ENCODE assay signal across 1 cellular context in the genomic region with DNA sequence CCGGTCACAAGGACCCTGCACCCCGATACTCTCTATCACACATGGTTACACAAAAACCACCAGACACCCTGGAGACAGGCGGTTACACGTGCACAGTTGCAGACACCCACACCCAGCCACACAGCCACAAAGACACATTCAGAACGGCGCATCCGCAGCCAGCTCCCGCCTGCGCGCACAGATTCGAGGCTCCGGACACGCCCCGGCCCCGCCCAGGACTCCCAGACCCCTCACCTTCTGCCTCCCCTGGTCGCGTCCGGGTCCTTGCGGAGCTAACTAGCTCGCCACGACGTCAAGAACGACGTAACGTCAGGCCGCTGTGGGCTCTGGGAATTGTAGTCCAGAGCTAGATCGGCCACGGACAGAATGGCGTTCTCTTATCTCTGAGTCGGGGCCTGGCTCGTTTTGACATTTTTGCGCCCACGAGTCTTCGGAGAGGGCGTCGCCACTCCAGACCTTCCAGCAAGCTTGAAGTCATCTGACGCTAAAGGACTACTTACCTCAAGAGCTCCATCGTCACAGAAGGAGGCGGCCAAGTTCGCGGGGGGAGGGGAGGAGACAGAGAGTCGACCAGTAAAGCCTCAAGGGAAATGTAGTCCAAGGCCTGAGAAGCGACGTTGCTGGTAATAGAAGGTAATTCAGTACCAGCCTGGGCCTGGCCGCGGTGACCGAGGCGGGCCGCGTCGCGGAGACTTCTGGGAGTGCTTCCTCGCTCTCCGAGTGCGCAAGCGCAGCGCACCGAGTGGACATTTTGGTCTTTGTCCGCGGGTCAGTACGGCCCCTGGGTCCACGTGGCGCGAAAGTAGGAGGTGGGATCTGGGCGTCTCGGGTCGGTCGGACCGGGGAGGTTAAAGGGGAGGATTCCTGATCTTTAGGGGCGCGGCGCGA.
TF ChIP-seq lines count a peak whose summit lies in the region.

A gene (plus strand): TSS at position 719 of the 888 bp plus-strand sequence. CDS start 21,335 bp downstream, outside the sequence.
A gene (minus strand): TSS at position 278 of the 888 bp plus-strand sequence. CDS start 12,680 bp downstream, outside the sequence.

TF ChIP-seq in HepG2, 621 proteins besides CTCF, POLR2A, EP300 and RAD21 (continued from another document and continues in another):
- TF ChIP-seq, protein P1, sequence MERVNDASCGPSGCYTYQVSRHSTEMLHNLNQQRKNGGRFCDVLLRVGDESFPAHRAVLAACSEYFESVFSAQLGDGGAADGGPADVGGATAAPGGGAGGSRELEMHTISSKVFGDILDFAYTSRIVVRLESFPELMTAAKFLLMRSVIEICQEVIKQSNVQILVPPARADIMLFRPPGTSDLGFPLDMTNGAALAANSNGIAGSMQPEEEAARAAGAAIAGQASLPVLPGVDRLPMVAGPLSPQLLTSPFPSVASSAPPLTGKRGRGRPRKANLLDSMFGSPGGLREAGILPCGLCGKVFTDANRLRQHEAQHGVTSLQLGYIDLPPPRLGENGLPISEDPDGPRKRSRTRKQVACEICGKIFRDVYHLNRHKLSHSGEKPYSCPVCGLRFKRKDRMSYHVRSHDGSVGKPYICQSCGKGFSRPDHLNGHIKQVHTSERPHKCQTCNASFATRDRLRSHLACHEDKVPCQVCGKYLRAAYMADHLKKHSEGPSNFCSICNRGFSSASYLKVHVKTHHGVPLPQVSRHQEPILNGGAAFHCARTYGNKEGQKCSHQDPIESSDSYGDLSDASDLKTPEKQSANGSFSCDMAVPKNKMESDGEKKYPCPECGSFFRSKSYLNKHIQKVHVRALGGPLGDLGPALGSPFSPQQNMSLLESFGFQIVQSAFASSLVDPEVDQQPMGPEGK (CRISPR knock-in tag; IDR thresholded peaks at IDR 0.05): peak; percentile 64
- TF ChIP-seq ZNF383 (CRISPR knock-in tag; IDR thresholded peaks at IDR 0.05; ENCODE audit: borderline replicate concordance): 0 out of 2 replicates have a peak, but pooled peaks have one; percentile 81
- TF ChIP-seq, protein P2, sequence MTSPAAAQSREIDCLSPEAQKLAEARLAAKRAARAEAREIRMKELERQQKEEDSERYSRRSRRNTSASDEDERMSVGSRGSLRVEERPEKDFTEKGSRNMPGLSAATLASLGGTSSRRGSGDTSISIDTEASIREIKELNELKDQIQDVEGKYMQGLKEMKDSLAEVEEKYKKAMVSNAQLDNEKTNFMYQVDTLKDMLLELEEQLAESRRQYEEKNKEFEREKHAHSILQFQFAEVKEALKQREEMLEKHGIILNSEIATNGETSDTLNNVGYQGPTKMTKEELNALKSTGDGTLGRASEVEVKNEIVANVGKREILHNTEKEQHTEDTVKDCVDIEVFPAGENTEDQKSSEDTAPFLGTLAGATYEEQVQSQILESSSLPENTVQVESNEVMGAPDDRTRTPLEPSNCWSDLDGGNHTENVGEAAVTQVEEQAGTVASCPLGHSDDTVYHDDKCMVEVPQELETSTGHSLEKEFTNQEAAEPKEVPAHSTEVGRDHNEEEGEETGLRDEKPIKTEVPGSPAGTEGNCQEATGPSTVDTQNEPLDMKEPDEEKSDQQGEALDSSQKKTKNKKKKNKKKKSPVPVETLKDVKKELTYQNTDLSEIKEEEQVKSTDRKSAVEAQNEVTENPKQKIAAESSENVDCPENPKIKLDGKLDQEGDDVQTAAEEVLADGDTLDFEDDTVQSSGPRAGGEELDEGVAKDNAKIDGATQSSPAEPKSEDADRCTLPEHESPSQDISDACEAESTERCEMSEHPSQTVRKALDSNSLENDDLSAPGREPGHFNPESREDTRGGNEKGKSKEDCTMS (CRISPR knock-in tag; conservative IDR thresholded peaks at IDR 0.05): no peak
- TF ChIP-seq KLF12 (CRISPR knock-in tag; IDR thresholded peaks at IDR 0.05; ENCODE audit: borderline replicate concordance): peak; percentile 95; the same call in 1 of the 2 replicates
- no peak for TF ChIP-seq SMAD9 (CRISPR knock-in tag; IDR thresholded peaks at IDR 0.05)
- 0 out of 2 replicates have a peak, but pooled peaks have one; percentile 19 for TF ChIP-seq ZNF746 (CRISPR knock-in tag; IDR thresholded peaks at IDR 0.05)
- no peak for TF ChIP-seq ZNF737 (CRISPR knock-in tag; IDR thresholded peaks at IDR 0.05; ENCODE audit: borderline replicate concordance)
- no peak for TF ChIP-seq HHEX (CRISPR knock-in tag; IDR thresholded peaks at IDR 0.05)
- TF ChIP-seq, protein P3, sequence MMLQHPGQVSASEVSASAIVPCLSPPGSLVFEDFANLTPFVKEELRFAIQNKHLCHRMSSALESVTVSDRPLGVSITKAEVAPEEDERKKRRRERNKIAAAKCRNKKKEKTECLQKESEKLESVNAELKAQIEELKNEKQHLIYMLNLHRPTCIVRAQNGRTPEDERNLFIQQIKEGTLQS (CRISPR knock-in tag; IDR thresholded peaks at IDR 0.05): no peak
- TF ChIP-seq, protein P4, sequence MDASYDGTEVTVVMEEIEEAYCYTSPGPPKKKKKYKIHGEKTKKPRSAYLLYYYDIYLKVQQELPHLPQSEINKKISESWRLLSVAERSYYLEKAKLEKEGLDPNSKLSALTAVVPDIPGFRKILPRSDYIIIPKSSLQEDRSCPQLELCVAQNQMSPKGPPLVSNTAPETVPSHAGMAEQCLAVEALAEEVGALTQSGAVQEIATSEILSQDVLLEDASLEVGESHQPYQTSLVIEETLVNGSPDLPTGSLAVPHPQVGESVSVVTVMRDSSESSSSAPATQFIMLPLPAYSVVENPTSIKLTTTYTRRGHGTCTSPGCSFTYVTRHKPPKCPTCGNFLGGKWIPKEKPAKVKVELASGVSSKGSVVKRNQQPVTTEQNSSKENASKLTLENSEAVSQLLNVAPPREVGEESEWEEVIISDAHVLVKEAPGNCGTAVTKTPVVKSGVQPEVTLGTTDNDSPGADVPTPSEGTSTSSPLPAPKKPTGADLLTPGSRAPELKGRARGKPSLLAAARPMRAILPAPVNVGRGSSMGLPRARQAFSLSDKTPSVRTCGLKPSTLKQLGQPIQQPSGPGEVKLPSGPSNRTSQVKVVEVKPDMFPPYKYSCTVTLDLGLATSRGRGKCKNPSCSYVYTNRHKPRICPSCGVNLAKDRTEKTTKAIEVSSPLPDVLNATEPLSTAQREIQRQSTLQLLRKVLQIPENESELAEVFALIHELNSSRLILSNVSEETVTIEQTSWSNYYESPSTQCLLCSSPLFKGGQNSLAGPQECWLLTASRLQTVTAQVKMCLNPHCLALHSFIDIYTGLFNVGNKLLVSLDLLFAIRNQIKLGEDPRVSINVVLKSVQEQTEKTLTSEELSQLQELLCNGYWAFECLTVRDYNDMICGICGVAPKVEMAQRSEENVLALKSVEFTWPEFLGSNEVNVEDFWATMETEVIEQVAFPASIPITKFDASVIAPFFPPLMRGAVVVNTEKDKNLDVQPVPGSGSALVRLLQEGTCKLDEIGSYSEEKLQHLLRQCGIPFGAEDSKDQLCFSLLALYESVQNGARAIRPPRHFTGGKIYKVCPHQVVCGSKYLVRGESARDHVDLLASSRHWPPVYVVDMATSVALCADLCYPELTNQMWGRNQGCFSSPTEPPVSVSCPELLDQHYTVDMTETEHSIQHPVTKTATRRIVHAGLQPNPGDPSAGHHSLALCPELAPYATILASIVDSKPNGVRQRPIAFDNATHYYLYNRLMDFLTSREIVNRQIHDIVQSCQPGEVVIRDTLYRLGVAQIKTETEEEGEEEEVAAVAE (CRISPR knock-in tag; IDR thresholded peaks at IDR 0.05; ENCODE audit: borderline replicate concordance): no peak
- TF ChIP-seq ZNF230 (CRISPR knock-in tag; IDR thresholded peaks at IDR 0.05): no peak; the same call in none of the 2 replicates
- peak; percentile 75; the same call in 1 of the 2 replicates for TF ChIP-seq ZNF180 (CRISPR knock-in tag; IDR thresholded peaks at IDR 0.05; ENCODE audit: borderline replicate concordance, low read depth)
- TF ChIP-seq SNAI1 (CRISPR knock-in tag; IDR thresholded peaks at IDR 0.05; ENCODE audit: borderline replicate concordance): peak; percentile 86; the same call in 1 of the 2 replicates
- TF ChIP-seq KDM5A (IDR thresholded peaks at IDR 0.05; ENCODE audit: borderline replicate concordance, low read length): peak; percentile 86; the same call in 1 of the 2 replicates
- TF ChIP-seq, protein P5, sequence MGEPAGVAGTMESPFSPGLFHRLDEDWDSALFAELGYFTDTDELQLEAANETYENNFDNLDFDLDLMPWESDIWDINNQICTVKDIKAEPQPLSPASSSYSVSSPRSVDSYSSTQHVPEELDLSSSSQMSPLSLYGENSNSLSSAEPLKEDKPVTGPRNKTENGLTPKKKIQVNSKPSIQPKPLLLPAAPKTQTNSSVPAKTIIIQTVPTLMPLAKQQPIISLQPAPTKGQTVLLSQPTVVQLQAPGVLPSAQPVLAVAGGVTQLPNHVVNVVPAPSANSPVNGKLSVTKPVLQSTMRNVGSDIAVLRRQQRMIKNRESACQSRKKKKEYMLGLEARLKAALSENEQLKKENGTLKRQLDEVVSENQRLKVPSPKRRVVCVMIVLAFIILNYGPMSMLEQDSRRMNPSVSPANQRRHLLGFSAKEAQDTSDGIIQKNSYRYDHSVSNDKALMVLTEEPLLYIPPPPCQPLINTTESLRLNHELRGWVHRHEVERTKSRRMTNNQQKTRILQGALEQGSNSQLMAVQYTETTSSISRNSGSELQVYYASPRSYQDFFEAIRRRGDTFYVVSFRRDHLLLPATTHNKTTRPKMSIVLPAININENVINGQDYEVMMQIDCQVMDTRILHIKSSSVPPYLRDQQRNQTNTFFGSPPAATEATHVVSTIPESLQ (CRISPR knock-in tag; conservative IDR thresholded peaks at IDR 0.05): no peak
- TF ChIP-seq, protein P6, sequence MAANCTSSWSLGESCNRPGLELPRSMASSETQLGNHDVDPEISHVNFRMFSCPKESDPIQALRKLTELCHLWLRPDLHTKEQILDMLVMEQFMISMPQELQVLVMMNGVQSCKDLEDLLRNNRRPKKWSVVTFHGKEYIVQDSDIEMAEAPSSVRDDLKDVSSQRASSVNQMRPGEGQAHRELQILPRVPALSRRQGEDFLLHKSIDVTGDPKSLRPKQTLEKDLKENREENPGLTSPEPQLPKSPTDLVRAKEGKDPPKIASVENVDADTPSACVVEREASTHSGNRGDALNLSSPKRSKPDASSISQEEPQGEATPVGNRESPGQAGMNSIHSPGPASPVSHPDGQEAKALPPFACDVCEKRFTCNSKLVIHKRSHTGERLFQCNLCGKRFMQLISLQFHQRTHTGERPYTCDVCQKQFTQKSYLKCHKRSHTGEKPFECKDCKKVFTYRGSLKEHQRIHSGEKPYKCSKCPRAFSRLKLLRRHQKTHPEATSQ (CRISPR knock-in tag; IDR thresholded peaks at IDR 0.05; ENCODE audit: borderline replicate concordance): no peak
- TF ChIP-seq, protein P7, sequence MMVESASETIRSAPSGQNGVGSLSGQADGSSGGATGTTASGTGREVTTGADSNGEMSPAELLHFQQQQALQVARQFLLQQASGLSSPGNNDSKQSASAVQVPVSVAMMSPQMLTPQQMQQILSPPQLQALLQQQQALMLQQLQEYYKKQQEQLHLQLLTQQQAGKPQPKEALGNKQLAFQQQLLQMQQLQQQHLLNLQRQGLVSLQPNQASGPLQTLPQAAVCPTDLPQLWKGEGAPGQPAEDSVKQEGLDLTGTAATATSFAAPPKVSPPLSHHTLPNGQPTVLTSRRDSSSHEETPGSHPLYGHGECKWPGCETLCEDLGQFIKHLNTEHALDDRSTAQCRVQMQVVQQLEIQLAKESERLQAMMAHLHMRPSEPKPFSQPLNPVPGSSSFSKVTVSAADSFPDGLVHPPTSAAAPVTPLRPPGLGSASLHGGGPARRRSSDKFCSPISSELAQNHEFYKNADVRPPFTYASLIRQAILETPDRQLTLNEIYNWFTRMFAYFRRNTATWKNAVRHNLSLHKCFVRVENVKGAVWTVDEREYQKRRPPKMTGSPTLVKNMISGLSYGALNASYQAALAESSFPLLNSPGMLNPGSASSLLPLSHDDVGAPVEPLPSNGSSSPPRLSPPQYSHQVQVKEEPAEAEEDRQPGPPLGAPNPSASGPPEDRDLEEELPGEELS (CRISPR knock-in tag; IDR thresholded peaks at IDR 0.05): peak; percentile 47; the same call in 1 of the 2 replicates
- 0 out of 2 replicates have a peak, but pooled peaks have one; percentile 44 for TF ChIP-seq RFXANK (CRISPR knock-in tag; IDR thresholded peaks at IDR 0.05)
- TF ChIP-seq, protein P8, sequence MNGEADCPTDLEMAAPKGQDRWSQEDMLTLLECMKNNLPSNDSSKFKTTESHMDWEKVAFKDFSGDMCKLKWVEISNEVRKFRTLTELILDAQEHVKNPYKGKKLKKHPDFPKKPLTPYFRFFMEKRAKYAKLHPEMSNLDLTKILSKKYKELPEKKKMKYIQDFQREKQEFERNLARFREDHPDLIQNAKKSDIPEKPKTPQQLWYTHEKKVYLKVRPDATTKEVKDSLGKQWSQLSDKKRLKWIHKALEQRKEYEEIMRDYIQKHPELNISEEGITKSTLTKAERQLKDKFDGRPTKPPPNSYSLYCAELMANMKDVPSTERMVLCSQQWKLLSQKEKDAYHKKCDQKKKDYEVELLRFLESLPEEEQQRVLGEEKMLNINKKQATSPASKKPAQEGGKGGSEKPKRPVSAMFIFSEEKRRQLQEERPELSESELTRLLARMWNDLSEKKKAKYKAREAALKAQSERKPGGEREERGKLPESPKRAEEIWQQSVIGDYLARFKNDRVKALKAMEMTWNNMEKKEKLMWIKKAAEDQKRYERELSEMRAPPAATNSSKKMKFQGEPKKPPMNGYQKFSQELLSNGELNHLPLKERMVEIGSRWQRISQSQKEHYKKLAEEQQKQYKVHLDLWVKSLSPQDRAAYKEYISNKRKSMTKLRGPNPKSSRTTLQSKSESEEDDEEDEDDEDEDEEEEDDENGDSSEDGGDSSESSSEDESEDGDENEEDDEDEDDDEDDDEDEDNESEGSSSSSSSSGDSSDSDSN (CRISPR knock-in tag; IDR thresholded peaks at IDR 0.05): peak; percentile 68
- TF ChIP-seq, protein P9, sequence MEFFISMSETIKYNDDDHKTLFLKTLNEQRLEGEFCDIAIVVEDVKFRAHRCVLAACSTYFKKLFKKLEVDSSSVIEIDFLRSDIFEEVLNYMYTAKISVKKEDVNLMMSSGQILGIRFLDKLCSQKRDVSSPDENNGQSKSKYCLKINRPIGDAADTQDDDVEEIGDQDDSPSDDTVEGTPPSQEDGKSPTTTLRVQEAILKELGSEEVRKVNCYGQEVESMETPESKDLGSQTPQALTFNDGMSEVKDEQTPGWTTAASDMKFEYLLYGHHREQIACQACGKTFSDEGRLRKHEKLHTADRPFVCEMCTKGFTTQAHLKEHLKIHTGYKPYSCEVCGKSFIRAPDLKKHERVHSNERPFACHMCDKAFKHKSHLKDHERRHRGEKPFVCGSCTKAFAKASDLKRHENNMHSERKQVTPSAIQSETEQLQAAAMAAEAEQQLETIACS (CRISPR knock-in tag; IDR thresholded peaks at IDR 0.05): peak; percentile 37; the same call in 1 of the 2 replicates
- peak; percentile 58 for TF ChIP-seq MED1 (CRISPR knock-in tag; IDR thresholded peaks at IDR 0.05)
- TF ChIP-seq, protein P10, sequence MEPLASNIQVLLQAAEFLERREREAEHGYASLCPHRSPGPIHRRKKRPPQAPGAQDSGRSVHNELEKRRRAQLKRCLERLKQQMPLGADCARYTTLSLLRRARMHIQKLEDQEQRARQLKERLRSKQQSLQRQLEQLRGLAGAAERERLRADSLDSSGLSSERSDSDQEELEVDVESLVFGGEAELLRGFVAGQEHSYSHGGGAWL (CRISPR knock-in tag; IDR thresholded peaks at IDR 0.05): peak; percentile 2; the same call in 1 of the 2 replicates
- peak; percentile 56; the same call in 1 of the 2 replicates for TF ChIP-seq MEIS2 (CRISPR knock-in tag; IDR thresholded peaks at IDR 0.05)
- TF ChIP-seq ZNF274 (CRISPR knock-in tag; IDR thresholded peaks at IDR 0.05): 0 out of 2 replicates have a peak, but pooled peaks have one; percentile 59
- TF ChIP-seq, protein P11, sequence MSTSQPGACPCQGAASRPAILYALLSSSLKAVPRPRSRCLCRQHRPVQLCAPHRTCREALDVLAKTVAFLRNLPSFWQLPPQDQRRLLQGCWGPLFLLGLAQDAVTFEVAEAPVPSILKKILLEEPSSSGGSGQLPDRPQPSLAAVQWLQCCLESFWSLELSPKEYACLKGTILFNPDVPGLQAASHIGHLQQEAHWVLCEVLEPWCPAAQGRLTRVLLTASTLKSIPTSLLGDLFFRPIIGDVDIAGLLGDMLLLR (CRISPR knock-in tag; IDR thresholded peaks at IDR 0.05): peak; percentile 76; the same call in 1 of the 2 replicates
- TF ChIP-seq ZNF772 (CRISPR knock-in tag; IDR thresholded peaks at IDR 0.05): 0 out of 2 replicates have a peak, but pooled peaks have one; percentile 67
- TF ChIP-seq NCOA5 (CRISPR knock-in tag; IDR thresholded peaks at IDR 0.05): no peak
- no peak for TF ChIP-seq U2AF2 (IDR thresholded peaks at IDR 0.05; ENCODE audit: low read depth, low read length)
- peak; percentile 71 for TF ChIP-seq SUZ12 (IDR thresholded peaks at IDR 0.05; ENCODE audit: low read depth, low read length)
